21 cellular contexts compared by ENCODE assay signal in the genomic region with DNA sequence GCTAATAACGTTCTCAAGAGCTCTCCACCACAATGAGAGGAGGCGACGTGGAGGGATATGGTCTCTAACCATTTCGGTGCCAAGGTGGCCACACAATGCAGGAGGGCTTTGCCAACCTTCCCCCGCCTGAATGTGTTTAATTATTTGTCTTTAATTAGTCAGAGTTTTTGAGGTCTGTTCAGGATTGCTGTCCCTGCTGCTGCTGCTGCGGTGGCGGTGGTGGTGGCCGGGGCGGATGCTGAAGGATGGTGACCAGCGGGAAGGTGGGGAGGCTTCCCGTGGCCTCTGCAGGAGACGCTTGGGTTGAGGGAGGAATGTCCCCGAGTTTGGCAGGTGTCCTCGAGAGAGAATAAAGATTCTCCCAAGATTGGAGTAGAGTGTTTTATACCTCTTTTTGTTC.
DNase-seq lines count a peak whose midpoint lies in the region; ATAC-seq and TF ChIP-seq lines count a peak whose summit lies in the region.
"Had no signal": no experiment of that assay in that cellular context is flagged by ENCODE, and none has a peak within 500 bp of the region (broad histone marks: within the 10 kb centered on the region; RNA-seq: fewer than 3 reads in every experiment).

No MANE protein-coding gene starts in this region.

- H3K36me3 ChIP-seq in GM23338 (ENCODE audit: insufficient read depth), result no peaks in the 10 kb centered on the region
- no peaks in the 10 kb centered on the region for H3K36me3 ChIP-seq in neuronal stem cell (replicated peaks in 1 of 2; ENCODE audit: control insufficient read depth in 2 of 2, insufficient read depth in 2 of 2, low read length in 2 of 2)
- H3K36me3 ChIP-seq: BE2C; BLaER1 treated with 17β-estradiol and CSF1 and Interleukin-3, amounts not matched to agents 10 nM and 100 nM had no signal

- no peak overlapping the region for H4K91ac ChIP-seq in neuronal stem cell (ENCODE audit: low read depth, low read length, poor library complexity)

- no peaks in the 10 kb centered on the region for H3K79me2 ChIP-seq in GM23338 (replicated peaks; ENCODE audit: insufficient read depth)

- H3K27me3 Mint-ChIP-seq in GM23338 (ENCODE audit: insufficient read depth, low read depth, poor library complexity) (no peaks in the 10 kb centered on the region), MCF 10A (ENCODE audit: insufficient read depth, unreplicated experiment) (peaks cover 59% of the 10 kb centered on the region)

- H3K27ac ChIP-seq in GM23338 (ENCODE audit: low read depth), result no peak overlapping the region
- no peak overlapping the region for H3K27ac ChIP-seq in neuronal stem cell (replicated peaks; ENCODE audit: low read length)
- H3K27ac ChIP-seq: A549; BLaER1 treated with 17β-estradiol and CSF1 and Interleukin-3, amounts not matched to agents 10 nM and 100 nM; GM23248 had no signal

- no peaks in the 10 kb centered on the region for H3K79me1 ChIP-seq in neuronal stem cell (ENCODE audit: low read depth, low read length)

- H3K18ac ChIP-seq in neuronal stem cell (ENCODE audit: low read length), result no peak overlapping the region

- no peak overlapping the region for H2BK5ac ChIP-seq in neuronal stem cell (ENCODE audit: low read length)

- ATAC-seq in GM23338, result no peak
- ATAC-seq: A549, HCT116 had no signal

- DNase-seq in NCI-H1105 (lab: John Stamatoyannopoulos, UW) (peak; percentile 87), NCI-H1105 treated with DMSO at 0.1 percent for 48 hours (lab: John Stamatoyannopoulos, UW) (no peak), DMS79 (lab: John Stamatoyannopoulos, UW) (peak; percentile 20), GM23338 (ENCODE audit: low spot score) (no peak), neuronal stem cell (ENCODE audit: low spot score) (no peak), SW480 (ENCODE audit: low spot score) (no peak), MCF 10A (ENCODE audit: unreplicated experiment) (no peak)
- DNase-seq: 8988T; ACHN; AML-193; BE2C; CD4-positive, alpha-beta T cell; CD8-positive, alpha-beta memory T cell; DMS 273 treated with DMSO at 0.1 percent for 48 hours; DND-41; GM23248; H9 had no signal

- no peaks in the 10 kb centered on the region for H3K4me1 Mint-ChIP-seq in GM23338
- H3K4me1 Mint-ChIP-seq in MCF 10A (ENCODE audit: insufficient read depth, unreplicated experiment), result no peaks in the 10 kb centered on the region
- H3K4me1 Mint-ChIP-seq: CD14-positive monocyte; CD8-positive, alpha-beta memory T cell had no signal

- H3K4me2 ChIP-seq in GM23338, result no peak overlapping the region
- no peak overlapping the region for H3K4me2 ChIP-seq in neuronal stem cell (ENCODE audit: insufficient read depth, low read length, poor library complexity, severe bottlenecking)
- H3K4me2 ChIP-seq: A549; BLaER1 treated with 17β-estradiol and CSF1 and Interleukin-3, amounts not matched to agents 10 nM and 100 nM had no signal

- H3K14ac ChIP-seq in neuronal stem cell (ENCODE audit: low read length), result no peak overlapping the region

- no peak overlapping the region for H3K4me3 Mint-ChIP-seq in GM23338
- no peak overlapping the region for H3K4me3 Mint-ChIP-seq in MCF 10A (ENCODE audit: unreplicated experiment)
- H3K4me3 Mint-ChIP-seq: CD14-positive monocyte; CD4-positive, alpha-beta T cell; CD8-positive, alpha-beta memory T cell; H9 had no signal

- CTCF ChIA-PET in MCF 10A (lab: Yijun Ruan, JAX), result interaction anchor here (1.0 kb wide), 1 partner anchor 59 kb away, joined by 3 read pairs; no protein-coding TSS in a partner anchor

- no peaks in the 10 kb centered on the region for H3K9me2 ChIP-seq in GM23338 (ENCODE audit: insufficient read depth)

- H2BK12ac ChIP-seq in neuronal stem cell (ENCODE audit: low read length), result no peak overlapping the region

- H2BK120ac ChIP-seq in neuronal stem cell (ENCODE audit: low read depth, low read length), result no peak overlapping the region

- H3F3A ChIP-seq in GM23338 (replicated peaks; ENCODE audit: low read depth), result no peaks in the 10 kb centered on the region

- H3K4ac ChIP-seq in neuronal stem cell (ENCODE audit: low read length), result no peak overlapping the region

- H2AFZ ChIP-seq in GM23338 (peak overlapping the region; percentile 63; the same call in 1 of the 2 replicates), neuronal stem cell (ENCODE audit: low read length) (no peak overlapping the region)
- H2AFZ ChIP-seq: GM23248 had no signal

- POLR2A ChIA-PET in MCF 10A (lab: Yijun Ruan, JAX), result no interaction called here

- no peak overlapping the region for H4K8ac ChIP-seq in neuronal stem cell (ENCODE audit: low read depth, low read length)

- H2BK15ac ChIP-seq in neuronal stem cell (ENCODE audit: low read length), result peak overlapping the region; percentile 3

- intact Hi-C loops in MCF 10A (cut with micrococcal nuclease), result no loop called here

- no peak for TF ChIP-seq CTCF in GM23338 (conservative IDR thresholded peaks at IDR 0.05; ENCODE audit: low read depth in 2 of 2)
- no peak for TF ChIP-seq CTCF in MCF 10A (IDR thresholded peaks at IDR 0.05; ENCODE audit: unreplicated experiment)

- no peak overlapping the region for H3K9ac ChIP-seq in neuronal stem cell (ENCODE audit: low read depth, low read length, poor library complexity)
- H3K9ac ChIP-seq: BLaER1 treated with 17β-estradiol and CSF1 and Interleukin-3, amounts not matched to agents 10 nM and 100 nM; GM23248 had no signal

- H3K4me3 ChIP-seq in GM23338 (no peak overlapping the region), neuronal stem cell (ENCODE audit: low read length in 2 of 2) (no peak overlapping the region)
- H3K4me3 ChIP-seq: A549; BLaER1 treated with 17β-estradiol and CSF1 and Interleukin-3, amounts not matched to agents 10 nM and 100 nM; GM23248 had no signal

- H3K27me3 ChIP-seq in GM23338 (ENCODE audit: insufficient read depth) (no peaks in the 10 kb centered on the region), neuronal stem cell (ENCODE audit: control insufficient read depth in 3 of 3, insufficient read depth in 3 of 3, low read depth in 1 of 3, low read length in 3 of 3) (no peaks in the 10 kb centered on the region)
- H3K27me3 ChIP-seq: BE2C; BLaER1 treated with 17β-estradiol and CSF1 and Interleukin-3, amounts not matched to agents 10 nM and 100 nM had no signal

- H3K4me1 ChIP-seq in GM23338 (ENCODE audit: insufficient read depth) (no peaks in the 10 kb centered on the region), neuronal stem cell (ENCODE audit: control insufficient read depth in 2 of 2, insufficient read depth in 1 of 2, low read depth in 1 of 2, low read length in 2 of 2) (no peaks in the 10 kb centered on the region)
- H3K4me1 ChIP-seq: A549; BLaER1 treated with 17β-estradiol and CSF1 and Interleukin-3, amounts not matched to agents 10 nM and 100 nM had no signal

- no TSS peak for BruUV-seq in MCF 10A (replicated peaks; lab: Mats Ljungman, UMichigan)

- no peaks in the 10 kb centered on the region for H3K9me3 ChIP-seq in neuronal stem cell (replicated peaks in 1 of 2; ENCODE audit: control insufficient read depth in 2 of 2, insufficient read depth in 1 of 2, low read depth in 1 of 2, low read length in 2 of 2)
- H3K9me3 ChIP-seq: A549, BE2C had no signal

- H3K27ac Mint-ChIP-seq in GM23338 (no peak overlapping the region), MCF 10A (ENCODE audit: low read depth, unreplicated experiment) (no peak overlapping the region)
- H3K27ac Mint-ChIP-seq: CD14-positive monocyte; CD4-positive, alpha-beta T cell; CD8-positive, alpha-beta memory T cell; H9 had no signal

- H3K9me3 Mint-ChIP-seq in GM23338 (no peaks in the 10 kb centered on the region), MCF 10A (ENCODE audit: unreplicated experiment) (no peaks in the 10 kb centered on the region)
- H3K9me3 Mint-ChIP-seq: CD4-positive, alpha-beta T cell; H9 had no signal

- no peak overlapping the region for H2AK5ac ChIP-seq in neuronal stem cell (ENCODE audit: low read depth, low read length)

- H3K36me3 Mint-ChIP-seq in GM23338 (ENCODE audit: low read depth) (no peaks in the 10 kb centered on the region), MCF 10A (ENCODE audit: insufficient read depth, unreplicated experiment) (no peaks in the 10 kb centered on the region)
- H3K36me3 Mint-ChIP-seq: CD14-positive monocyte; CD8-positive, alpha-beta memory T cell had no signal

- no peak overlapping the region for H3K23ac ChIP-seq in neuronal stem cell (ENCODE audit: low read depth, low read length, poor library complexity)

- H4K20me1 ChIP-seq in GM23338 (replicated peaks; ENCODE audit: insufficient read depth), result no peaks in the 10 kb centered on the region
- H4K20me1 ChIP-seq: BLaER1 treated with 17β-estradiol and CSF1 and Interleukin-3, amounts not matched to agents 10 nM and 100 nM had no signal

- WGBS in neuronal stem cell (ENCODE audit: extremely low coverage in 2 of 2, insufficient read length in 2 of 2, insufficient replicate concordance in 1 of 2), 2 donors, result no CpG with 5 or more reads among the region's 14 CpGs

TF ChIP-seq in GM23338, 12 proteins besides CTCF, POLR2A, EP300 and RAD21 (continues in another document):
- no peak for TF ChIP-seq NANOG (IDR thresholded peaks at IDR 0.05; ENCODE audit: borderline replicate concordance)
- TF ChIP-seq JUNB (IDR thresholded peaks at IDR 0.05; ENCODE audit: unreplicated experiment), result no peak
- TF ChIP-seq EZH2 (IDR thresholded peaks at IDR 0.05; ENCODE audit: low read depth, unreplicated experiment), result no peak
- TF ChIP-seq POLR2AphosphoS5 (IDR thresholded peaks at IDR 0.05; ENCODE audit: low read depth), result no peak
- TF ChIP-seq, protein P1, sequence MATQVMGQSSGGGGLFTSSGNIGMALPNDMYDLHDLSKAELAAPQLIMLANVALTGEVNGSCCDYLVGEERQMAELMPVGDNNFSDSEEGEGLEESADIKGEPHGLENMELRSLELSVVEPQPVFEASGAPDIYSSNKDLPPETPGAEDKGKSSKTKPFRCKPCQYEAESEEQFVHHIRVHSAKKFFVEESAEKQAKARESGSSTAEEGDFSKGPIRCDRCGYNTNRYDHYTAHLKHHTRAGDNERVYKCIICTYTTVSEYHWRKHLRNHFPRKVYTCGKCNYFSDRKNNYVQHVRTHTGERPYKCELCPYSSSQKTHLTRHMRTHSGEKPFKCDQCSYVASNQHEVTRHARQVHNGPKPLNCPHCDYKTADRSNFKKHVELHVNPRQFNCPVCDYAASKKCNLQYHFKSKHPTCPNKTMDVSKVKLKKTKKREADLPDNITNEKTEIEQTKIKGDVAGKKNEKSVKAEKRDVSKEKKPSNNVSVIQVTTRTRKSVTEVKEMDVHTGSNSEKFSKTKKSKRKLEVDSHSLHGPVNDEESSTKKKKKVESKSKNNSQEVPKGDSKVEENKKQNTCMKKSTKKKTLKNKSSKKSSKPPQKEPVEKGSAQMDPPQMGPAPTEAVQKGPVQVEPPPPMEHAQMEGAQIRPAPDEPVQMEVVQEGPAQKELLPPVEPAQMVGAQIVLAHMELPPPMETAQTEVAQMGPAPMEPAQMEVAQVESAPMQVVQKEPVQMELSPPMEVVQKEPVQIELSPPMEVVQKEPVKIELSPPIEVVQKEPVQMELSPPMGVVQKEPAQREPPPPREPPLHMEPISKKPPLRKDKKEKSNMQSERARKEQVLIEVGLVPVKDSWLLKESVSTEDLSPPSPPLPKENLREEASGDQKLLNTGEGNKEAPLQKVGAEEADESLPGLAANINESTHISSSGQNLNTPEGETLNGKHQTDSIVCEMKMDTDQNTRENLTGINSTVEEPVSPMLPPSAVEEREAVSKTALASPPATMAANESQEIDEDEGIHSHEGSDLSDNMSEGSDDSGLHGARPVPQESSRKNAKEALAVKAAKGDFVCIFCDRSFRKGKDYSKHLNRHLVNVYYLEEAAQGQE (IDR thresholded peaks at IDR 0.05; ENCODE audit: unreplicated experiment), result no peak

Comparison
In these comparisons a context has a peak if more than half of its experiments do, and no peak if none do; other contexts are left out.
1. DNase-seq: peak in NCI-H1105 (single experiment) and DMS79 (single experiment); none in NCI-H1105 treated with DMSO at 0.1 percent for 48 hours (single experiment), GM23338 (single experiment), neuronal stem cell (single experiment), SW480 (single experiment) and MCF 10A (single experiment).